Comparison of ENCODE assay signal across 1 cellular context in genomic region chr16:2023098-2023925, GRCh38.
TF ChIP-seq lines count a peak whose summit lies in the region.

No MANE protein-coding gene starts in this region.

TF ChIP-seq in GM12878, 131 proteins besides CTCF, POLR2A, EP300 and RAD21 (continued from another document):
- TF ChIP-seq SMARCA5 (IDR thresholded peaks at IDR 0.05) (peak; percentile 22; the same call in 1 of the 2 replicates), IRF5 (IDR thresholded peaks at IDR 0.05; ENCODE audit: borderline replicate concordance) (no peak), ZSCAN29 (IDR thresholded peaks at IDR 0.05) (no peak), RCOR1 (conservative IDR thresholded peaks at IDR 0.05; ENCODE audit: low read depth, low read length) (no peak), RUNX3 (IDR thresholded peaks at IDR 0.05; ENCODE audit: low read length) (no peak; the same call in 1 of the 2 replicates), NR2C2 (IDR thresholded peaks at IDR 0.05; ENCODE audit: borderline replicate concordance, control insufficient read depth, insufficient read length, low read depth) (no peak), MEF2A (IDR thresholded peaks at IDR 0.05; ENCODE audit: insufficient read depth, low read depth, low read length) (no peak), MTA2 (IDR thresholded peaks at IDR 0.05; ENCODE audit: low read depth) (no peak), HDAC2 (IDR thresholded peaks at IDR 0.05) (no peak), JUNB (IDR thresholded peaks at IDR 0.05) (no peak), BACH1 (IDR thresholded peaks at IDR 0.05; ENCODE audit: borderline replicate concordance) (no peak; the same call in 1 of the 2 replicates), KDM1A (IDR thresholded peaks at IDR 0.05; ENCODE audit: borderline replicate concordance) (no peak), ZBTB11 (CRISPR knock-in tag; IDR thresholded peaks at IDR 0.05) (no peak), FOXM1 (IDR thresholded peaks at IDR 0.05; ENCODE audit: low read depth, low read length) (no peak), NFXL1 (IDR thresholded peaks at IDR 0.05; ENCODE audit: borderline replicate concordance) (no peak), CBFB (IDR thresholded peaks at IDR 0.05; ENCODE audit: low read depth) (no peak), RELA (IDR thresholded peaks at IDR 0.05; ENCODE audit: borderline replicate concordance, partially characterized antibody) (peak; percentile 15), BRCA1 (IDR thresholded peaks at IDR 0.05; ENCODE audit: low read depth, low read length) (no peak), ZNF687 (IDR thresholded peaks at IDR 0.05) (no peak), LARP7 (IDR thresholded peaks at IDR 0.05) (no peak), BHLHE40 (IDR thresholded peaks at IDR 0.05; ENCODE audit: borderline replicate concordance in 1 of 2, low read depth in 2 of 2, low read length in 1 of 2) (peak; percentile 47 to 58; a peak in 2 of 4 replicates), BCL11A (IDR thresholded peaks at IDR 0.05; ENCODE audit: low read depth, low read length) (no peak), E4F1 (IDR thresholded peaks at IDR 0.05; ENCODE audit: borderline replicate concordance, partially characterized antibody) (no peak), NBN (IDR thresholded peaks at IDR 0.05) (0 out of 2 replicates have a peak, but pooled peaks have one; percentile 33), STAT3 (IDR thresholded peaks at IDR 0.05; ENCODE audit: low read depth, low read length) (no peak), HDGF (IDR thresholded peaks at IDR 0.05) (0 out of 2 replicates have a peak, but pooled peaks have one; percentile 43), SPI1 (IDR thresholded peaks at IDR 0.05; ENCODE audit: borderline replicate concordance, insufficient read depth, low read depth, low read length) (peak; percentile 32; the same call in 1 of the 2 replicates), SP1 (IDR thresholded peaks at IDR 0.05; ENCODE audit: low read depth, low read length) (peak; percentile 71), MEF2B (IDR thresholded peaks at IDR 0.05; ENCODE audit: partially characterized antibody, poor library complexity, severe bottlenecking) (no peak), NFIC (IDR thresholded peaks at IDR 0.05; ENCODE audit: low read depth, low read length) (no peak), ZBTB4 (CRISPR knock-in tag; IDR thresholded peaks at IDR 0.05) (no peak), IRF4 (IDR thresholded peaks at IDR 0.05; ENCODE audit: low read depth, low read length) (no peak), ZBED1 (IDR thresholded peaks at IDR 0.05; ENCODE audit: borderline replicate concordance) (no peak), NR2C1 (IDR thresholded peaks at IDR 0.05) (no peak), MXI1 (IDR thresholded peaks at IDR 0.05; ENCODE audit: low read depth, low read length) (0 out of 2 replicates have a peak, but pooled peaks have one; percentile 63), RBBP5 (conservative IDR thresholded peaks at IDR 0.05) (no peak), TCF3 (IDR thresholded peaks at IDR 0.05; ENCODE audit: borderline replicate concordance, insufficient read depth, low read depth, low read length) (0 out of 2 replicates have a peak, but pooled peaks have one; percentile 22), KAT2A (conservative IDR thresholded peaks at IDR 0.05; ENCODE audit: control insufficient read depth, low read depth, low read length) (no peak), ZNF24 (IDR thresholded peaks at IDR 0.05) (no peak)
- TF ChIP-seq, protein P1, sequence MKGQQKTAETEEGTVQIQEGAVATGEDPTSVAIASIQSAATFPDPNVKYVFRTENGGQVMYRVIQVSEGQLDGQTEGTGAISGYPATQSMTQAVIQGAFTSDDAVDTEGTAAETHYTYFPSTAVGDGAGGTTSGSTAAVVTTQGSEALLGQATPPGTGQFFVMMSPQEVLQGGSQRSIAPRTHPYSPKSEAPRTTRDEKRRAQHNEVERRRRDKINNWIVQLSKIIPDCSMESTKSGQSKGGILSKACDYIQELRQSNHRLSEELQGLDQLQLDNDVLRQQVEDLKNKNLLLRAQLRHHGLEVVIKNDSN (IDR thresholded peaks at IDR 0.05; ENCODE audit: borderline replicate concordance, extremely low read length, insufficient read depth, low read depth, low read length), result no peak
- TF ChIP-seq, protein P2, sequence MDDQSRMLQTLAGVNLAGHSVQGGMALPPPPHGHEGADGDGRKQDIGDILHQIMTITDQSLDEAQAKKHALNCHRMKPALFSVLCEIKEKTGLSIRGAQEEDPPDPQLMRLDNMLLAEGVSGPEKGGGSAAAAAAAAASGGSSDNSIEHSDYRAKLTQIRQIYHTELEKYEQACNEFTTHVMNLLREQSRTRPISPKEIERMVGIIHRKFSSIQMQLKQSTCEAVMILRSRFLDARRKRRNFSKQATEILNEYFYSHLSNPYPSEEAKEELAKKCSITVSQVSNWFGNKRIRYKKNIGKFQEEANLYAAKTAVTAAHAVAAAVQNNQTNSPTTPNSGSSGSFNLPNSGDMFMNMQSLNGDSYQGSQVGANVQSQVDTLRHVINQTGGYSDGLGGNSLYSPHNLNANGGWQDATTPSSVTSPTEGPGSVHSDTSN (IDR thresholded peaks at IDR 0.05; ENCODE audit: insufficient replicate concordance, low read depth, low read length), result no peak
- TF ChIP-seq, protein P3, sequence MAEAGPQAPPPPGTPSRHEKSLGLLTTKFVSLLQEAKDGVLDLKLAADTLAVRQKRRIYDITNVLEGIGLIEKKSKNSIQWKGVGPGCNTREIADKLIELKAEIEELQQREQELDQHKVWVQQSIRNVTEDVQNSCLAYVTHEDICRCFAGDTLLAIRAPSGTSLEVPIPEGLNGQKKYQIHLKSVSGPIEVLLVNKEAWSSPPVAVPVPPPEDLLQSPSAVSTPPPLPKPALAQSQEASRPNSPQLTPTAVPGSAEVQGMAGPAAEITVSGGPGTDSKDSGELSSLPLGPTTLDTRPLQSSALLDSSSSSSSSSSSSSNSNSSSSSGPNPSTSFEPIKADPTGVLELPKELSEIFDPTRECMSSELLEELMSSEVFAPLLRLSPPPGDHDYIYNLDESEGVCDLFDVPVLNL (IDR thresholded peaks at IDR 0.05; ENCODE audit: low read depth, low read length), result 0 out of 2 replicates have a peak, but pooled peaks have one; percentile 9
